8 cellular contexts compared by ENCODE assay signal in genomic region chr20:26340460-26341065, GRCh38.
A peak's percentile ranks its signal among the peaks of the same experiment; 100 is the strongest.
DNase-seq lines count a peak whose midpoint lies in the region; ATAC-seq and TF ChIP-seq lines count a peak whose summit lies in the region.
"Not testable (repeated sequence)": the region's sequence is repeated elsewhere in the genome, so short reads cannot be mapped to it uniquely, and the experiment has no call there.

No MANE protein-coding gene starts in this region.

- H3K9me3 Mint-ChIP-seq in CD4-positive, CD25-positive, alpha-beta regulatory T cell, result peaks cover 3 to 40% (median 7%) of the 10 kb centered on the region in 7 donors
- peaks cover 47% of the 10 kb centered on the region for H3K9me3 Mint-ChIP-seq in activated CD4-positive, alpha-beta T cell treated with anti-CD3 and anti-CD28 coated beads, Interleukin-2, amount 10 ng/mL, durations not matched to agents 7 days and 5 days
- peaks cover 13% of the 10 kb centered on the region for H3K9me3 Mint-ChIP-seq in activated CD8-positive, alpha-beta T cell treated with anti-CD3 and anti-CD28 coated beads for 36 hours
- H3K9me3 Mint-ChIP-seq in activated T-helper 17 cell treated with anti-CD3 and anti-CD28 coated beads, Interleukin-2, amount 50 U/mL, for 72 hours, result not testable (repeated sequence)
- peaks cover 16% of the 10 kb centered on the region for H3K9me3 Mint-ChIP-seq in activated naive CD8-positive, alpha-beta T cell (ENCODE audit: low read depth)
- H3K9me3 Mint-ChIP-seq in naive thymus-derived CD8-positive, alpha-beta T cell, result peaks cover 0 to 39% (median 7%) of the 10 kb centered on the region in 9 donors

- peak in 2 of 3 donors; percentile 25 to 48 for DNase-seq in CD4-positive, CD25-positive, alpha-beta regulatory T cell
- DNase-seq in MV-4-11 (lab: John Stamatoyannopoulos, UW), result peak; percentile 9
- not testable (repeated sequence) for DNase-seq in T-helper 17 cell; activated CD4-positive, alpha-beta T cell treated with anti-CD3 and anti-CD28 coated beads, Interleukin-2, amount 10 ng/mL, durations not matched to agents 7 days and 5 days
- peak; percentile 9 for DNase-seq in activated CD8-positive, alpha-beta T cell treated with anti-CD3 and anti-CD28 coated beads for 36 hours
- DNase-seq in naive thymus-derived CD8-positive, alpha-beta T cell, result peak in 4 of 10 donors; percentile 1 to 55 (median 34)

- H3K36me3 ChIP-seq in CD4-positive, CD25-positive, alpha-beta regulatory T cell (ENCODE audit: control insufficient read depth, insufficient read depth, low read length), result not testable (repeated sequence)

- not testable (repeated sequence) for H3K4me1 ChIP-seq in CD4-positive, CD25-positive, alpha-beta regulatory T cell (ENCODE audit: control insufficient read depth, insufficient read depth, low read length, poor library complexity, severe bottlenecking)

- not testable (repeated sequence) for H3K36me3 Mint-ChIP-seq in CD4-positive, CD25-positive, alpha-beta regulatory T cell; T-helper 17 cell (ENCODE audit: low read depth); activated T-helper 17 cell treated with anti-CD3 and anti-CD28 coated beads, Interleukin-2, amount 50 U/mL, for 72 hours (ENCODE audit: low read depth)
- H3K36me3 Mint-ChIP-seq in activated CD4-positive, alpha-beta T cell treated with anti-CD3 and anti-CD28 coated beads, Interleukin-2, amount 10 ng/mL, durations not matched to agents 7 days and 5 days (ENCODE audit: low read depth), result peaks cover 37% of the 10 kb centered on the region
- peaks cover 33% of the 10 kb centered on the region for H3K36me3 Mint-ChIP-seq in activated CD8-positive, alpha-beta T cell treated with anti-CD3 and anti-CD28 coated beads for 36 hours (ENCODE audit: low read depth)
- H3K36me3 Mint-ChIP-seq in activated naive CD8-positive, alpha-beta T cell, result peaks cover 31% of the 10 kb centered on the region
- H3K36me3 Mint-ChIP-seq in naive thymus-derived CD8-positive, alpha-beta T cell, result peaks cover 0 to 25% (median 0%) of the 10 kb centered on the region in 3 donors

- not testable (repeated sequence) for H3K27ac ChIP-seq in CD4-positive, CD25-positive, alpha-beta regulatory T cell (ENCODE audit: insufficient read depth, low read length, poor library complexity, severe bottlenecking)

- H3K4me3 Mint-ChIP-seq in CD4-positive, CD25-positive, alpha-beta regulatory T cell, result peak overlapping the region in 2 of 4 donors; percentile 42 to 43
- H3K4me3 Mint-ChIP-seq in T-helper 17 cell; activated CD4-positive, alpha-beta T cell treated with anti-CD3 and anti-CD28 coated beads, Interleukin-2, amount 10 ng/mL, durations not matched to agents 7 days and 5 days; activated CD8-positive, alpha-beta T cell treated with anti-CD3 and anti-CD28 coated beads for 36 hours: not testable (repeated sequence)
- H3K4me3 Mint-ChIP-seq in activated T-helper 17 cell treated with anti-CD3 and anti-CD28 coated beads, Interleukin-2, amount 50 U/mL, for 72 hours, result peak overlapping the region; percentile 7
- peak overlapping the region; percentile 35 for H3K4me3 Mint-ChIP-seq in activated naive CD8-positive, alpha-beta T cell
- H3K4me3 Mint-ChIP-seq in naive thymus-derived CD8-positive, alpha-beta T cell, result peak overlapping the region in 4 of 10 donors; percentile 20 to 48 (median 26)

- POLR2A ChIA-PET in activated CD4-positive, alpha-beta T cell treated with anti-CD3 and anti-CD28 coated beads, Interleukin-2, amount 10 ng/mL, durations not matched to agents 7 days and 5 days (lab: Charles Lee); activated CD8-positive, alpha-beta T cell treated with anti-CD3 and anti-CD28 coated beads for 36 hours (lab: Charles Lee); naive thymus-derived CD8-positive, alpha-beta T cell (lab: Charles Lee): not testable (repeated sequence)

- H3K9me3 ChIP-seq in CD4-positive, CD25-positive, alpha-beta regulatory T cell (ENCODE audit: control insufficient read depth in 2 of 2, low read length in 2 of 2); T-helper 17 cell (ENCODE audit: control insufficient read depth, low read length, poor library complexity, severe bottlenecking): not testable (repeated sequence)

- CTCF ChIA-PET in activated CD4-positive, alpha-beta T cell treated with anti-CD3 and anti-CD28 coated beads, Interleukin-2, amount 10 ng/mL, durations not matched to agents 7 days and 5 days (lab: Charles Lee); activated CD8-positive, alpha-beta T cell treated with anti-CD3 and anti-CD28 coated beads for 36 hours (lab: Charles Lee): not testable (repeated sequence)

- H3K4me3 ChIP-seq in CD4-positive, CD25-positive, alpha-beta regulatory T cell (ENCODE audit: low read depth, low read length), result not testable (repeated sequence)

- H3K27ac Mint-ChIP-seq in CD4-positive, CD25-positive, alpha-beta regulatory T cell, result peak overlapping the region in 2 of 3 donors; percentile 21 to 49
- peak overlapping the region; percentile 8 for H3K27ac Mint-ChIP-seq in T-helper 17 cell
- H3K27ac Mint-ChIP-seq in activated CD4-positive, alpha-beta T cell treated with anti-CD3 and anti-CD28 coated beads, Interleukin-2, amount 10 ng/mL, durations not matched to agents 7 days and 5 days, result peak overlapping the region; percentile 63
- peak overlapping the region; percentile 87 for H3K27ac Mint-ChIP-seq in activated CD8-positive, alpha-beta T cell treated with anti-CD3 and anti-CD28 coated beads for 36 hours
- H3K27ac Mint-ChIP-seq in activated T-helper 17 cell treated with anti-CD3 and anti-CD28 coated beads, Interleukin-2, amount 50 U/mL, for 72 hours, result not testable (repeated sequence)
- H3K27ac Mint-ChIP-seq in activated naive CD8-positive, alpha-beta T cell, result peak overlapping the region; percentile 72
- H3K27ac Mint-ChIP-seq in naive thymus-derived CD8-positive, alpha-beta T cell, result peak overlapping the region in 9 of 10 donors; percentile 16 to 87 (median 60)

- H3K27me3 ChIP-seq in CD4-positive, CD25-positive, alpha-beta regulatory T cell (ENCODE audit: control insufficient read depth, insufficient read depth, low read length), result not testable (repeated sequence)

- H3K27me3 Mint-ChIP-seq in CD4-positive, CD25-positive, alpha-beta regulatory T cell; T-helper 17 cell; activated CD4-positive, alpha-beta T cell treated with anti-CD3 and anti-CD28 coated beads, Interleukin-2, amount 10 ng/mL, durations not matched to agents 7 days and 5 days; activated CD8-positive, alpha-beta T cell treated with anti-CD3 and anti-CD28 coated beads for 36 hours; activated T-helper 17 cell treated with anti-CD3 and anti-CD28 coated beads, Interleukin-2, amount 50 U/mL, for 72 hours; activated naive CD8-positive, alpha-beta T cell; naive thymus-derived CD8-positive, alpha-beta T cell: not testable (repeated sequence)

- peaks cover 0 to 75% (median 20%) of the 10 kb centered on the region in 4 donors for H3K4me1 Mint-ChIP-seq in CD4-positive, CD25-positive, alpha-beta regulatory T cell
- not testable (repeated sequence) for H3K4me1 Mint-ChIP-seq in T-helper 17 cell; activated T-helper 17 cell treated with anti-CD3 and anti-CD28 coated beads, Interleukin-2, amount 50 U/mL, for 72 hours
- H3K4me1 Mint-ChIP-seq in activated CD4-positive, alpha-beta T cell treated with anti-CD3 and anti-CD28 coated beads, Interleukin-2, amount 10 ng/mL, durations not matched to agents 7 days and 5 days, result peaks cover 17% of the 10 kb centered on the region
- peaks cover 41% of the 10 kb centered on the region for H3K4me1 Mint-ChIP-seq in activated CD8-positive, alpha-beta T cell treated with anti-CD3 and anti-CD28 coated beads for 36 hours (ENCODE audit: low read depth)
- peaks cover 86% of the 10 kb centered on the region for H3K4me1 Mint-ChIP-seq in activated naive CD8-positive, alpha-beta T cell (ENCODE audit: low read depth)
- peaks cover 3 to 62% (median 36%) of the 10 kb centered on the region in 4 donors for H3K4me1 Mint-ChIP-seq in naive thymus-derived CD8-positive, alpha-beta T cell

- TF ChIP-seq CTCF in activated CD8-positive, alpha-beta T cell treated with anti-CD3 and anti-CD28 coated beads for 36 hours (IDR thresholded peaks at IDR 0.05), result not testable (repeated sequence)

- intact Hi-C loops in activated CD8-positive, alpha-beta T cell treated with anti-CD3 and anti-CD28 coated beads for 36 hours (cut with micrococcal nuclease), result loop anchor here (5.0 kb wide), 1 partner anchor 33 kb away; no protein-coding TSS in a partner anchor

- ATAC-seq in CD4-positive, CD25-positive, alpha-beta regulatory T cell (ENCODE audit: low read depth in 2 of 2), result peak; percentile 52 to 71
- ATAC-seq in T-helper 17 cell, result not testable (repeated sequence)
- peak; percentile 24 for ATAC-seq in activated CD8-positive, alpha-beta T cell treated with anti-CD3 and anti-CD28 coated beads for 36 hours
- ATAC-seq in activated T-helper 17 cell treated with anti-CD3 and anti-CD28 coated beads, Interleukin-2, amount 50 U/mL, for 72 hours (replicated peaks), result peak; percentile 42
- peak; percentile 33 to 64 for ATAC-seq in naive thymus-derived CD8-positive, alpha-beta T cell
